In the genomic region with DNA sequence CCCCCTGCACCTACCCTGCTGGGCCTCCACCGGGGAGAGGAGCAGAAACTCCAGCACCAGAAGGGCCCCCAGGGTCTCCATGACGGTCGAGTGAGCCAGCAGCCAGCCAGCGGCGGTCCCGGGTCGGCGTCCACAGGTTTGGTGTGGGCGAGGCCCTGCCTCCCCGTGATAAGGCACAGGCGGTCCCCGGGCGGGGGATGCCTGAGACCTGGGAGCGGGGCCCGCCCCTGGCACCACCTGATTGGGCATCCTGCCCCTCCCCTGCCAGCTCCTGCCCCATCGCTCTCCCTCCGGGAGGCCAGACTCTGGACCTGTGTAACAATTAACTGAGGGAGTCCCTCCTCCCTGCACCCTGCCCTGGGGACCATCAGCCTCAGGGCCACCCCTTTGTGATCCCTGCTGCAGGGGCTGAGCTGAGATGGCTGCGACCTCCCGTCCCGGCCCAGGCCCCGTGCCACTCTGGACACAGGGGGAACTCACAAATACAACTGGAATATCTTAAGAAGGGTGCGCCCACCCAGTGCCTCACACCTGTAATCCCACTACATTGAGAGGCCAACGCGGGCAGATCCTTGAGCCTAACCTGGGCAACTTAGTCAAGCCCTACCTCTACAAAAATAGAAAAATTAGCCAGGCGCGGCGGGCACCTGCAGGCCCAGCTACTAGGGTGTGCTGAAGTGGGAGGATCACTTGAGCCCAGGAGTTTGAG, we compare ENCODE assay signal across 15 cellular contexts. TPM values are rescaled to one million over a fixed set of nuclear protein-coding genes. Genes with fewer than 3 reads are reported as not detected.
A peak's percentile ranks its signal among the peaks of the same experiment; 100 is the strongest.
DNase-seq lines count a peak whose midpoint lies in the region; ATAC-seq and TF ChIP-seq lines count a peak whose summit lies in the region.
"Had no signal": no experiment of that assay in that cellular context is flagged by ENCODE, and none has a peak within 500 bp of the region (broad histone marks: within the 10 kb centered on the region; RNA-seq: fewer than 3 reads in every experiment).

SMIM24 (minus strand) TSS at position 143 of the 709 bp plus-strand sequence; CDS start at position 81, 62 bp downstream.

- no peaks in the 10 kb centered on the region for H3K36me3 Mint-ChIP-seq in naive thymus-derived CD8-positive, alpha-beta T cell

- H3K27me3 ChIP-seq in OCI-LY1 (ENCODE audit: insufficient read depth, low read length) (no peaks in the 10 kb centered on the region), hepatocyte (no peaks in the 10 kb centered on the region)

- H3K27ac ChIP-seq in OCI-LY1 (ENCODE audit: low read depth, low read length, poor library complexity, severe bottlenecking) (peak within 1 kb of the TSS; percentile 85), hepatocyte (peak within 1 kb of the TSS; percentile 54)

- H3K4me1 ChIP-seq in ES-I3 (ENCODE audit: insufficient read depth, low read length) (peaks cover 9% of the 10 kb centered on the region; the same call in 1 of the 2 replicates), OCI-LY1 (ENCODE audit: insufficient read depth, low read length, severe bottlenecking) (peaks cover 28% of the 10 kb centered on the region), hepatocyte (ENCODE audit: insufficient read depth) (no peaks in the 10 kb centered on the region)

- peak within 1 kb of the TSS in 3 of 10 donors; percentile 21 to 53 (median 31) for H3K27ac Mint-ChIP-seq in naive thymus-derived CD8-positive, alpha-beta T cell
- H3K27ac Mint-ChIP-seq: activated CD8-positive, alpha-beta T cell treated with anti-CD3 and anti-CD28 coated beads for 36 hours; dendritic cell treated with granulocyte-macrophage colony-stimulating factor and Interleukin-4, amounts not matched to agents 40 ng/mL and 50 ng/mL, for 4 days had no signal

- H4K20me1 ChIP-seq in OCI-LY1 (ENCODE audit: insufficient read depth, low read length) (no peaks in the 10 kb centered on the region), hepatocyte (ENCODE audit: insufficient read depth, poor library complexity, severe bottlenecking) (no peaks in the 10 kb centered on the region)

- peak within 1 kb of the TSS; percentile 60 for H3K4me2 ChIP-seq in OCI-LY1 (ENCODE audit: low read length)
- peak within 1 kb of the TSS; percentile 57 for H3K4me2 ChIP-seq in hepatocyte

- WGBS in hepatocyte (ENCODE audit: low lambda C conversion rate, missing lambda C conversion rate) = 81% methylated on average over 19 of the region's 27 CpGs

- H3F3A ChIP-seq in OCI-LY1 (ENCODE audit: insufficient read depth, low read length) = no peaks in the 10 kb centered on the region

- no peak for ATAC-seq in naive thymus-derived CD8-positive, alpha-beta T cell
- ATAC-seq: Right ventricle myocardium inferior had no signal

- H3K36me3 ChIP-seq in ES-I3 (ENCODE audit: insufficient read depth, low read length) (no peaks in the 10 kb centered on the region), OCI-LY1 (ENCODE audit: insufficient read depth, low read length) (no peaks in the 10 kb centered on the region), hepatocyte (replicated peaks; ENCODE audit: insufficient read depth, low read depth) (no peaks in the 10 kb centered on the region)

- H3K79me2 ChIP-seq in OCI-LY1 (ENCODE audit: insufficient read depth, low read length) = no peaks in the 10 kb centered on the region
- H3K79me2 ChIP-seq in hepatocyte = no peaks in the 10 kb centered on the region

- no peaks in the 10 kb centered on the region for H3K9me3 Mint-ChIP-seq in naive thymus-derived CD8-positive, alpha-beta T cell
- H3K9me3 Mint-ChIP-seq: activated CD8-positive, alpha-beta T cell treated with anti-CD3 and anti-CD28 coated beads for 36 hours; dendritic cell treated with granulocyte-macrophage colony-stimulating factor and Interleukin-4, amounts not matched to agents 40 ng/mL and 50 ng/mL, for 4 days had no signal

- no peaks in the 10 kb centered on the region for H3K9me2 ChIP-seq in OCI-LY1 (ENCODE audit: low read depth, low read length)
- no peaks in the 10 kb centered on the region for H3K9me2 ChIP-seq in hepatocyte (replicated peaks; ENCODE audit: insufficient read depth)

- peak within 1 kb of the TSS in 6 of 10 donors; percentile 19 to 88 (median 62) for H3K4me3 Mint-ChIP-seq in naive thymus-derived CD8-positive, alpha-beta T cell
- H3K4me3 Mint-ChIP-seq: dendritic cell treated with granulocyte-macrophage colony-stimulating factor and Interleukin-4, amounts not matched to agents 40 ng/mL and 50 ng/mL, for 4 days had no signal

- TF ChIP-seq CTCF in OCI-LY1 (IDR thresholded peaks at IDR 0.05; ENCODE audit: low read length) (no peak), hepatocyte (IDR thresholded peaks at IDR 0.05; ENCODE audit: poor library complexity) (no peak), foreskin fibroblast (IDR thresholded peaks at IDR 0.05; ENCODE audit: low read depth, low read length) (no peak)

- H3K9ac ChIP-seq in ES-I3 (ENCODE audit: low read depth, low read length) = peak within 1 kb of the TSS; percentile 53; the same call in 1 of the 2 replicates
- H3K9ac ChIP-seq in OCI-LY1 (ENCODE audit: low read length) = peak within 1 kb of the TSS; percentile 53

- DNase-seq in hepatocyte (ENCODE audit: low spot score) (peak; percentile 68), foreskin fibroblast (no peak), NCI-H2171 (lab: John Stamatoyannopoulos, UW) (no peak), NCI-H510A treated with DMSO at 0.1 percent for 48 hours (lab: John Stamatoyannopoulos, UW) (no peak), dermis blood vessel endothelial cell (no peak)
- DNase-seq in naive thymus-derived CD8-positive, alpha-beta T cell = no peak
- DNase-seq: C1 segment of cervical spinal cord, NCI-H2029 treated with DMSO at 0.1 percent for 48 hours, T-helper 9 cell had no signal

- H3K4me3 ChIP-seq in OCI-LY1 (ENCODE audit: low read depth, low read length, poor library complexity, severe bottlenecking) (peak within 1 kb of the TSS; percentile 40), hepatocyte (no peak within 1 kb of the TSS), foreskin fibroblast (ENCODE audit: low read depth in 1 of 2, low read length in 2 of 2) (no peak within 1 kb of the TSS)

- no peak within 1 kb of the TSS for H2AFZ ChIP-seq in OCI-LY1 (ENCODE audit: low read length)
- no peak within 1 kb of the TSS for H2AFZ ChIP-seq in hepatocyte

- POLR2A ChIA-PET in naive thymus-derived CD8-positive, alpha-beta T cell (lab: Charles Lee) = interaction anchor here (1.1 to 1.4 kb wide), 2 partner anchors 12 to 16 kb away, joined by 3 to 4 read pairs; no protein-coding TSS in a partner anchor

- no peaks in the 10 kb centered on the region for H3K27me3 Mint-ChIP-seq in naive thymus-derived CD8-positive, alpha-beta T cell
- H3K27me3 Mint-ChIP-seq: activated CD8-positive, alpha-beta T cell treated with anti-CD3 and anti-CD28 coated beads for 36 hours had no signal

- peaks cover 12 to 31% (median 13%) of the 10 kb centered on the region in 4 donors for H3K4me1 Mint-ChIP-seq in naive thymus-derived CD8-positive, alpha-beta T cell

- no peaks in the 10 kb centered on the region for H3K9me3 ChIP-seq in ES-I3 (ENCODE audit: control insufficient read depth, insufficient read depth, low read length)
- no peaks in the 10 kb centered on the region for H3K9me3 ChIP-seq in OCI-LY1 (ENCODE audit: low read length)
- H3K9me3 ChIP-seq in hepatocyte (ENCODE audit: low read depth) = no peaks in the 10 kb centered on the region

RNA-seq across cellular contexts. Expression of gene SMIM24, which starts in this region (rescaled TPM):
- total RNA-seq in hepatocyte (81.2 and 85.5 TPM in 2 replicates), dermis blood vessel endothelial cell (not detected in 2 replicates)
- 114 and 151 TPM in 2 replicates for polyA plus RNA-seq in hepatocyte
- not detected for total RNA-seq in naive thymus-derived CD8-positive, alpha-beta T cell
- under 1 TPM; 0.43 to 0.57 (median 0.53) TPM for polyA plus RNA-seq in naive thymus-derived CD8-positive, alpha-beta T cell
- total RNA-seq: astrocyte, Right ventricle myocardium inferior had no signal

Comparison
In these comparisons a context has a peak if more than half of its experiments do, and no peak if none do; other contexts are left out.
1. RNA of gene SMIM24 (total RNA-seq): 81.2 to 85.5 TPM in hepatocyte; not detected in naive thymus-derived CD8-positive, alpha-beta T cell and not detected in dermis blood vessel endothelial cell; every median in the first group is over 10 times any median in the second.
2. RNA of gene SMIM24 (polyA plus RNA-seq): 114 to 151 TPM in hepatocyte; 0.43 to 0.57 TPM in naive thymus-derived CD8-positive, alpha-beta T cell; every median in the first group is over 10 times any median in the second.